20 cellular contexts compared by ENCODE assay signal in the genomic region with DNA sequence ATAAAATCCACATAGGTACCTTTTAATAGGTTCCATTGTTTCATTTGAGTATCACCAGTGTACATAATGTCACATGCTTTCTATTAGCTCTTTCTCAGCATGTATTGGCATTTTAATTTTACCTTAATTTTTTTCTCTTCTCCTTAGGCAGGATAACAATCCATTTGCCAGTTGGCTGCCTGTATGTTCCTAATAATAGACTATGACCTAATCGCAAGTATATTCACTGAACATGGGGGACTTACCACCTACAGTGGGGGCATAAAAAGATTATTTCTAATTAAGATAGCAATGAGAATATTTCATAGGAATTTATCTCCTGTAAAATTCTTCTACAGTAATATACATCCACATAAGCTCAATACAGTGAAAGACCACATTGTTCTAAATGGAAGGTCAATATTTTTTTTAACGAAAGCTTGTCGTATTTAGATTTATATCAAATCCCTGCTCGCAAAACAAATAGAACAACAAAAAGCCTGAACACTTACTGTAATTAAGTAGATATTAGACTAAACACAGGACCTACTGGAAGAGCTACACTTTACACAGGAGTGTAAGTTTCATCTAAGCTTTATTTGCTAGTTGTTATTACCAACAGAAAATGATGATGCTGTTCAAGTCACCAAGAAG.
DNase-seq lines count a peak whose midpoint lies in the region; FAIRE-seq and TF ChIP-seq lines count a peak whose summit lies in the region.
"Had no signal": no experiment of that assay in that cellular context is flagged by ENCODE, and none has a peak within 500 bp of the region (broad histone marks: within the 10 kb centered on the region; RNA-seq: fewer than 3 reads in every experiment).

No MANE protein-coding gene starts in this region.

- peak; percentile 78 for FAIRE-seq in GM19239 (lab: Jason Lieb, UNC)
- FAIRE-seq: A549 had no signal

- peaks cover 34% of the 10 kb centered on the region for H3K4me1 ChIP-seq in SJSA1 (replicated peaks)

- H3K27me3 ChIP-seq in SJSA1 (replicated peaks) = no peaks in the 10 kb centered on the region

- H3K4me3 ChIP-seq in SJSA1 (no peak overlapping the region), fibroblast of the aortic adventitia (ENCODE audit: low read depth, low read length) (no peak overlapping the region)
- H3K4me3 ChIP-seq: A549 had no signal

- H3K27ac ChIP-seq in 22Rv1 (peak overlapping the region; percentile 83), SJSA1 (peak overlapping the region; percentile 60)
- H3K27ac ChIP-seq: A549, HL-60 had no signal

- H3K9me3 ChIP-seq in SJSA1 (replicated peaks) = no peaks in the 10 kb centered on the region

- TF ChIP-seq CTCF in 22Rv1 (IDR thresholded peaks at IDR 0.05) = no peak
- no peak for TF ChIP-seq CTCF in fibroblast of the aortic adventitia (IDR thresholded peaks at IDR 0.05; ENCODE audit: insufficient read depth, low read length)

- DNase-seq in GM19239 (ENCODE audit: insufficient read length, low spot score) (no peak), SJSA1 (ENCODE audit: low read depth in 1 of 2, low spot score in 2 of 2) (no peak), fibroblast of the aortic adventitia (ENCODE audit: low read depth) (peak; percentile 34), NCI-H510A treated with DMSO at 0.1 percent for 48 hours (lab: John Stamatoyannopoulos, UW) (no peak), NCI-H1436 (lab: John Stamatoyannopoulos, UW) (no peak), COR-L47 (lab: John Stamatoyannopoulos, UW) (no peak)
- no peak for DNase-seq in stimulated activated CD4-positive, alpha-beta T cell treated with anti-CD3 and anti-CD28 coated beads, Interleukin-1b, Interleukin-23, amount 100 ng/mL, for 48 hours
- DNase-seq: C1 segment of cervical spinal cord; CD8-positive, alpha-beta memory T cell; DMS79 treated with DMSO at 0.1 percent for 48 hours; H9; Karpas-422; NCI-H1092 treated with DMSO at 0.1 percent for 48 hours; NCI-H2081; NCI-H2171 treated with DMSO at 0.1 percent for 48 hours; NCI-H446 treated with DMSO at 0.1 percent for 48 hours; SHP77 treated with DMSO at 0.1 percent for 48 hours had no signal

- H3K36me3 ChIP-seq in SJSA1 = peaks cover 14% of the 10 kb centered on the region; the same call in 1 of the 2 replicates
